ENCODE assay signal across 8 cellular contexts in the genomic region with DNA sequence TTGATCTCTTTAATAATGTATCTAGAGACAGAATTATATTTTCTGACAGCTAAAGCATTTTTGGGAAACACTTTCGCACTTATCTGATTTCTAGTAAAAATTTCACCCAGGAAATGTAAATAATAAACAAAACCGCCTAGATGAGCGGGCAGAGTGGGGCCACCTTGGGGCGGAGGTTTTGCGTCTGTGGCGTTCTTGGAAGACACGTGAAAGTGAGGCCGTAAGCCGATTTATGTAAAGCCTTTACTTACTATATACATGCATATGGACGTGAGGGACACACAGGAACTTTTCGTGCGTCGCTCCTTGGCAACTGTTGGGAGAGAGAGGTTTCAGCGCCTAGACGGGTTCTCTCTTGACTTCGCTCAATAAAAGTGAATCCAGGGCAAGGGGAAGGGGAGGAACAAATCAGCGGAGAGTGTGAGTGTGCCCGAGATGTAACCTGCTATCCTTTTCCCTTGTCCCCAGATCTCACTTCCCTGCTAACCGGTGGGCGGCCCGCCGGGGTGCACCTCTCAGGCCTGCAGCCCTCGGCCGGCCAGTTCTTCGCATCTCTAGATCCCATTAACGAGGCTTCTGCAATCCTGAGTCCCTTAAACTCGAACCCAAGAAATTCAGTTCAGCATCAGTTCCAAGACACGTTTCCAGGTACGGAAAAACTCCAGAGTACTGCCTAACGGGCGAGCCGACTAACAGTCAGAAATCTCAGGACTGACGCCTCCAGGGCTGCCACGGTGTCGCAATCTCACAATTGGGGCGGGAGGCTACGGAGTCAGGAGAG. TPM values are rescaled to one million over a fixed set of nuclear protein-coding genes. Genes with fewer than 3 reads are reported as not detected.
DNase-seq lines count a peak whose midpoint lies in the region; ATAC-seq and TF ChIP-seq lines count a peak whose summit lies in the region.

No MANE protein-coding gene starts in this region.

- H3K79me2 ChIP-seq in GM23338 (replicated peaks; ENCODE audit: insufficient read depth): no peaks in the 10 kb centered on the region

- peaks cover 14% of the 10 kb centered on the region; the same call in 1 of the 2 replicates for H3F3A ChIP-seq in GM23338 (replicated peaks; ENCODE audit: low read depth)

- H4K20me1 ChIP-seq in GM23338 (replicated peaks; ENCODE audit: insufficient read depth): peaks cover 50% of the 10 kb centered on the region

- DNase-seq in GM23338 (ENCODE audit: low spot score) (peak; percentile 58), fibroblast of mammary gland (ENCODE audit: low read depth) (no peak), neural crest cell (ENCODE audit: low read depth, low spot score) (no peak), NCI-H748 treated with DMSO at 0.1 percent for 48 hours (lab: John Stamatoyannopoulos, UW) (no peak), HPDE6-E6E7 (ENCODE audit: extremely low spot score) (no peak), NCI-H1436 treated with DMSO at 0.1 percent for 48 hours (lab: John Stamatoyannopoulos, UW) (no peak)

- H3K9me2 ChIP-seq in GM23338 (ENCODE audit: insufficient read depth): no peaks in the 10 kb centered on the region

- H2AFZ ChIP-seq in GM23338: no peak overlapping the region

- H3K4me3 Mint-ChIP-seq in GM23338 (peak overlapping the region; percentile 58), neural crest cell (peak overlapping the region; percentile 36)
- peak overlapping the region; percentile 75 for H3K4me3 Mint-ChIP-seq in T-helper 1 cell treated with Interleukin-12 subunit alpha and Interleukin-12 subunit beta and Interleukin-4 antibody, amounts not matched to agents 30 μg/mL and 1 μg/mL, for 36 hours

- peaks cover 72% of the 10 kb centered on the region for H3K4me1 Mint-ChIP-seq in GM23338
- H3K4me1 Mint-ChIP-seq in T-helper 1 cell treated with Interleukin-12 subunit alpha and Interleukin-12 subunit beta and Interleukin-4 antibody, amounts not matched to agents 30 μg/mL and 1 μg/mL, for 36 hours (ENCODE audit: low read depth): peaks cover 27% of the 10 kb centered on the region
- peaks cover 42% of the 10 kb centered on the region for H3K4me1 Mint-ChIP-seq in neural crest cell

- H3K4me2 ChIP-seq in GM23338: peak overlapping the region; percentile 85

- H3K36me3 Mint-ChIP-seq in GM23338 (ENCODE audit: low read depth) (no peaks in the 10 kb centered on the region; the same call in 2 of the 3 replicates), neural crest cell (ENCODE audit: low read depth) (peaks cover 3% of the 10 kb centered on the region)
- peaks cover 6% of the 10 kb centered on the region for H3K36me3 Mint-ChIP-seq in T-helper 1 cell treated with Interleukin-12 subunit alpha and Interleukin-12 subunit beta and Interleukin-4 antibody, amounts not matched to agents 30 μg/mL and 1 μg/mL, for 36 hours (ENCODE audit: low read depth)

- H3K4me1 ChIP-seq in GM23338 (ENCODE audit: insufficient read depth): peaks cover 68% of the 10 kb centered on the region

- ATAC-seq in GM23338 (no peak), HG03025 (IDR thresholded peaks at IDR 0.05; ENCODE audit: low FRiP score, unreplicated experiment) (no peak)

- H3K9me3 Mint-ChIP-seq in GM23338 (peaks cover 6% of the 10 kb centered on the region; the same call in 2 of the 3 replicates), neural crest cell (no peaks in the 10 kb centered on the region)
- no peaks in the 10 kb centered on the region for H3K9me3 Mint-ChIP-seq in T-helper 1 cell treated with Interleukin-12 subunit alpha and Interleukin-12 subunit beta and Interleukin-4 antibody, amounts not matched to agents 30 μg/mL and 1 μg/mL, for 36 hours

- H3K27ac Mint-ChIP-seq in GM23338 (no peak overlapping the region), neural crest cell (ENCODE audit: unreplicated experiment) (no peak overlapping the region)
- H3K27ac Mint-ChIP-seq in T-helper 1 cell treated with Interleukin-12 subunit alpha and Interleukin-12 subunit beta and Interleukin-4 antibody, amounts not matched to agents 30 μg/mL and 1 μg/mL, for 36 hours: peak overlapping the region; percentile 53

- H3K27me3 Mint-ChIP-seq in GM23338 (ENCODE audit: insufficient read depth, low read depth, poor library complexity) (peaks cover 100% of the 10 kb centered on the region), neural crest cell (ENCODE audit: low read depth) (peaks cover 99% of the 10 kb centered on the region)
- peaks cover 65% of the 10 kb centered on the region for H3K27me3 Mint-ChIP-seq in T-helper 1 cell treated with Interleukin-12 subunit alpha and Interleukin-12 subunit beta and Interleukin-4 antibody, amounts not matched to agents 30 μg/mL and 1 μg/mL, for 36 hours (ENCODE audit: low read depth)

- TF ChIP-seq CTCF in GM23338 (conservative IDR thresholded peaks at IDR 0.05; ENCODE audit: low read depth in 2 of 2): no peak
- no peak for TF ChIP-seq CTCF in fibroblast of mammary gland (conservative IDR thresholded peaks at IDR 0.05; ENCODE audit: control insufficient read depth, insufficient read depth, low read depth, low read length)
- TF ChIP-seq CTCF in neural crest cell (conservative IDR thresholded peaks at IDR 0.05): no peak

- H3K27ac ChIP-seq in GM23338 (ENCODE audit: low read depth): no peak overlapping the region

- H3K27me3 ChIP-seq in GM23338 (ENCODE audit: insufficient read depth): peaks cover 100% of the 10 kb centered on the region

- H3K36me3 ChIP-seq in GM23338 (ENCODE audit: insufficient read depth): no peaks in the 10 kb centered on the region

- H3K4me3 ChIP-seq in GM23338 (peak overlapping the region; percentile 38), fibroblast of mammary gland (ENCODE audit: control insufficient read depth, low read depth, low read length) (peak overlapping the region; percentile 70)

TF ChIP-seq in GM23338, 12 proteins besides CTCF, POLR2A, EP300 and RAD21 (continues in another document):
- TF ChIP-seq, protein P1, sequence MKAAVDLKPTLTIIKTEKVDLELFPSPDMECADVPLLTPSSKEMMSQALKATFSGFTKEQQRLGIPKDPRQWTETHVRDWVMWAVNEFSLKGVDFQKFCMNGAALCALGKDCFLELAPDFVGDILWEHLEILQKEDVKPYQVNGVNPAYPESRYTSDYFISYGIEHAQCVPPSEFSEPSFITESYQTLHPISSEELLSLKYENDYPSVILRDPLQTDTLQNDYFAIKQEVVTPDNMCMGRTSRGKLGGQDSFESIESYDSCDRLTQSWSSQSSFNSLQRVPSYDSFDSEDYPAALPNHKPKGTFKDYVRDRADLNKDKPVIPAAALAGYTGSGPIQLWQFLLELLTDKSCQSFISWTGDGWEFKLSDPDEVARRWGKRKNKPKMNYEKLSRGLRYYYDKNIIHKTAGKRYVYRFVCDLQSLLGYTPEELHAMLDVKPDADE (IDR thresholded peaks at IDR 0.05): no peak
- TF ChIP-seq EZH2 (IDR thresholded peaks at IDR 0.05; ENCODE audit: low read depth, unreplicated experiment): peak; percentile 99
- no peak for TF ChIP-seq NANOG (IDR thresholded peaks at IDR 0.05; ENCODE audit: borderline replicate concordance)
- no peak for TF ChIP-seq JUNB (IDR thresholded peaks at IDR 0.05; ENCODE audit: unreplicated experiment)
- no peak for TF ChIP-seq ZNF114 (CRISPR knock-in tag; IDR thresholded peaks at IDR 0.05)
- TF ChIP-seq EZH2phosphoT487 (IDR thresholded peaks at IDR 0.05; ENCODE audit: unreplicated experiment): peak; percentile 78
- TF ChIP-seq ZNF331 (CRISPR knock-in tag; IDR thresholded peaks at IDR 0.05; ENCODE audit: low read depth): no peak

RNA-seq across cellular contexts. Expression of a gene that starts 1.7 kb away (rescaled TPM):
- 0.07 TPM in 1 of 2 replicates, not detected in the other for total RNA-seq in GM23338 (2014; rRNA removed; shearing (Covaris generic))
- not detected in 2 replicates for polyA plus RNA-seq in GM23338 (2016; fragmentation: Nextera tagmentation; extraction: Ambion mirVana)
- total RNA-seq in neural crest cell: 0.43 and 0.61 TPM in 2 replicates
